Comparison of ENCODE assay signal across 9 cellular contexts in genomic region chr17:77325826-77326581, GRCh38.
DNase-seq lines count a peak whose midpoint lies in the region; ATAC-seq and TF ChIP-seq lines count a peak whose summit lies in the region.
"Had no signal": no experiment of that assay in that cellular context is flagged by ENCODE, and none has a peak within 500 bp of the region (broad histone marks: within the 10 kb centered on the region; RNA-seq: fewer than 3 reads in every experiment).

No MANE protein-coding gene starts in this region.

- H3K27me3 ChIP-seq in tibial artery: no peaks in the 10 kb centered on the region

- no peak overlapping the region for H3K4me3 ChIP-seq in tibial artery

- H3K9me3 ChIP-seq in tibial artery: no peaks in the 10 kb centered on the region

- intact Hi-C loops in tibial artery (cut with DNase I; ENCODE audit: low total_unique reads): loop anchor here (5.0 kb wide), 2 partner anchors 41 to 101 kb away; no protein-coding TSS in a partner anchor

- ATAC-seq in left lobe of liver (no peak), HG02759 (IDR thresholded peaks at IDR 0.05; ENCODE audit: unreplicated experiment) (no peak), GM18520 (IDR thresholded peaks at IDR 0.05; ENCODE audit: unreplicated experiment) (no peak)

- H3K36me3 ChIP-seq in tibial artery: peaks cover 0 to 4% (median 0%) of the 10 kb centered on the region in 3 donors

- DNase-seq in activated gamma-delta T cell treated with Interleukin-2 at 50 U/mL for 16 hours (peak; percentile 34), activated gamma-delta T cell (lab: John Stamatoyannopoulos, UW) (no peak), left lobe of liver (ENCODE audit: low spot score) (peak; percentile 51), tibial artery (peak in 1 of 2 donors; percentile 74), GM19240 (ENCODE audit: insufficient read length, low spot score) (no peak)
- peak; percentile 49 for DNase-seq in activated T-cell treated with anti-CD3 and anti-CD28 coated beads, Interleukin-2, amount 50 U/mL, for 24 hours
- DNase-seq: COR-L47 had no signal

- no peak overlapping the region for H3K4me3 Mint-ChIP-seq in activated T-cell treated with anti-CD3 and anti-CD28 coated beads, Interleukin-2, amount 50 U/mL, for 24 hours

- peak overlapping the region; percentile 90 to 92 for H3K27ac ChIP-seq in tibial artery

- H3K4me1 Mint-ChIP-seq in activated T-cell treated with anti-CD3 and anti-CD28 coated beads, Interleukin-2, amount 50 U/mL, for 24 hours (ENCODE audit: low read depth): peaks cover 34% of the 10 kb centered on the region

- H3K36me3 Mint-ChIP-seq in activated T-cell treated with anti-CD3 and anti-CD28 coated beads, Interleukin-2, amount 50 U/mL, for 24 hours (ENCODE audit: low read depth): no peaks in the 10 kb centered on the region

- H3K4me1 ChIP-seq in tibial artery: peaks cover 24 to 60% (median 45%) of the 10 kb centered on the region in 4 donors

- TF ChIP-seq CTCF in tibial artery (IDR thresholded peaks at IDR 0.05): no peak

- no peaks in the 10 kb centered on the region for H3K27me3 Mint-ChIP-seq in activated T-cell treated with anti-CD3 and anti-CD28 coated beads, Interleukin-2, amount 50 U/mL, for 24 hours

- no peaks in the 10 kb centered on the region for H3K9me3 Mint-ChIP-seq in activated T-cell treated with anti-CD3 and anti-CD28 coated beads, Interleukin-2, amount 50 U/mL, for 24 hours

- peak overlapping the region; percentile 87 for H3K27ac Mint-ChIP-seq in activated T-cell treated with anti-CD3 and anti-CD28 coated beads, Interleukin-2, amount 50 U/mL, for 24 hours

Comparison
In these comparisons a context has a peak if more than half of its experiments do, and no peak if none do; other contexts are left out.
1. DNase-seq: peak in activated gamma-delta T cell treated with Interleukin-2 at 50 U/mL for 16 hours (single experiment), activated T-cell treated with anti-CD3 and anti-CD28 coated beads, Interleukin-2, amount 50 U/mL, for 24 hours (single experiment) and left lobe of liver (single experiment); none in activated gamma-delta T cell (single experiment) and GM19240 (single experiment).